25 cellular contexts compared by ENCODE assay signal in the genomic region with DNA sequence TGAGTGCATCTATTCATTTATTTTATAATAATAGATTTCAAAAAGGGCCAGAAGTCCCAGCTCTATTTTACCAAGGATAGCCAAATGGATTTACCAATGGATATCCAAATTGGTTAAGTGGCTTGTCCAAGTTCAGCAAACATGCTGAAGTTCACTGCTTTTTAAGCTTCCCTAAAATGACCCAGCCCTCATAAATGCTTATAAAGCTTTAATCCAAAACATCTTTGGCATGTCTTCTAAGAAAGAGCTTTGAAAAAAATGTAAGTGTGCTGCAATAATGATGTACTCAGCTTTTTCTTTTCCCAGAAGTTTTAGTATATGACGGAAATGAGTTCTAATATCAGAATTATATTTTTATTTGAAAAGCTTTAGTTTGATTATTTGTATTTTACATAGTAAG.
"Had no signal": no experiment of that assay in that cellular context is flagged by ENCODE, and none has a peak within 500 bp of the region (broad histone marks: within the 10 kb centered on the region; RNA-seq: fewer than 3 reads in every experiment).

No MANE protein-coding gene starts in this region.

- ATAC-seq: effector memory CD8-positive, alpha-beta T cell; left ventricle myocardium superior; lower lobe of right lung; naive thymus-derived CD8-positive, alpha-beta T cell; psoas muscle; right cardiac atrium; stimulated activated effector memory CD8-positive, alpha-beta T cell treated with anti-CD3 and anti-CD28 coated beads, Interleukin-12 subunit alpha, Interleukin-12 subunit beta, amount 100 ng/mL, for 72 hours had no signal

- H3K27me3 ChIP-seq: colonic mucosa, sigmoid colon, stomach, testis, tibial artery had no signal

- DNase-seq: colonic mucosa; dermis blood vessel endothelial cell; effector memory CD8-positive, alpha-beta T cell; hypothalamus; immature natural killer cell; left ventricle myocardium superior; lower lobe of right lung; naive thymus-derived CD8-positive, alpha-beta T cell; nephron progenitor cell; nucleus accumbens; posterior cingulate gyrus; psoas muscle; right cardiac atrium; sigmoid colon; stimulated activated CD4-positive, alpha-beta T cell treated with anti-CD3 and anti-CD28 coated beads, Interleukin-15, amount 100 ng/mL, for 24 hours; stimulated activated CD4-positive, alpha-beta T cell treated with anti-CD3 and anti-CD28 coated beads, Interleukin-2, amount 100 ng/mL, for 48 hours; stimulated activated naive CD4-positive, alpha-beta T cell treated with Interleukin-2 at 50 U/mL for 16 hours; stomach; substantia nigra; testis; tibial artery had no signal

- H3K4me1 ChIP-seq: colonic mucosa, lower lobe of right lung, psoas muscle, sigmoid colon, stomach, testis had no signal

- FAIRE-seq: keratinocyte had no signal

- H3K27ac Mint-ChIP-seq: effector memory CD8-positive, alpha-beta T cell; immature natural killer cell; naive thymus-derived CD8-positive, alpha-beta T cell; stimulated activated effector memory CD8-positive, alpha-beta T cell treated with anti-CD3 and anti-CD28 coated beads, Interleukin-12 subunit alpha, Interleukin-12 subunit beta, amount 100 ng/mL, for 72 hours; type B pancreatic cell had no signal

- H3K4me3 ChIP-seq: colonic mucosa, lower lobe of right lung, psoas muscle, sigmoid colon, skin epidermis, stomach, testis, tibial artery had no signal

- H3K9me3 Mint-ChIP-seq: type B pancreatic cell had no signal

- H3K36me3 Mint-ChIP-seq: naive thymus-derived CD8-positive, alpha-beta T cell; stimulated activated effector memory CD8-positive, alpha-beta T cell treated with anti-CD3 and anti-CD28 coated beads, Interleukin-12 subunit alpha, Interleukin-12 subunit beta, amount 100 ng/mL, for 72 hours; type B pancreatic cell had no signal

- H3K9me3 ChIP-seq: colonic mucosa, lower lobe of right lung, sigmoid colon, testis, tibial artery had no signal

- H3K36me3 ChIP-seq: colonic mucosa, lower lobe of right lung, sigmoid colon, stomach, tibial artery had no signal

- H3K27ac ChIP-seq: colonic mucosa, lower lobe of right lung, psoas muscle, sigmoid colon, stomach, testis, tibial artery had no signal
